Comparison of ENCODE assay signal across 8 cellular contexts in the genomic region with DNA sequence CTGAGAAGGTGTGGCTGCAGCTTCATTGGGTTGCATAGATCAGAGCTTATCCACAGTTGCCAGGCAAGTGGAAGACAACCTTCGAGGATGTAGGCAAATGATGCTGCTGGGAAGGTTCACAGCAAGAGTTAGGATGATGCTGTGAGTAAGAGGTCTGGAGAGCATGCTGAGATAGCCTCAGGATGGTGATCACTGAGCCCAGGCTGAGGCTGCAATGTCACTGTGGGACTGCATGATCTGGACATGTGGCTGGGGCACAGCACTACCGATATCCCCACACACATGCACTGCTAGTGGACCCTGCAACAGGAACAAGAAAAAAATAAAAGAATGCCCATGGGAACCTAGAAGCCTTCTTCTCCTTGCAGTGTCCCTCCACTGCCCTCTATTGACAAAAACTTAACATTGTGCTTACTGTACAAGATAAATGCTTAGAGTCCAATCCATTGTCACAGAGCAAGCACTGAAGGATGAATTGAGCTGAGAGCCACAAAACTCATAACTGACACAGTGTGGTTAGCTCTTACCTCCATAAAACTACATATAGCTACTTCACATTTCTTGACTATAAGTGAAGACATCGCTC.
DNase-seq lines count a peak whose midpoint lies in the region; ATAC-seq and TF ChIP-seq lines count a peak whose summit lies in the region.

No MANE protein-coding gene starts in this region.

- ATAC-seq in GM18907 (IDR thresholded peaks at IDR 0.05; ENCODE audit: unreplicated experiment) (peak; percentile 89), HG03103 (IDR thresholded peaks at IDR 0.05; ENCODE audit: low read depth, unreplicated experiment) (peak; percentile 97)

- H3K9me3 ChIP-seq in transverse colon: no peaks in the 10 kb centered on the region

- H3K4me1 ChIP-seq in transverse colon: no peaks in the 10 kb centered on the region

- DNase-seq in DMS 273 (lab: John Stamatoyannopoulos, UW; ENCODE audit: unreplicated experiment) (peak; percentile 78), NCI-H2196 treated with DMSO at 0.1 percent for 48 hours (lab: John Stamatoyannopoulos, UW; ENCODE audit: unreplicated experiment) (peak; percentile 22), astrocyte of the cerebellum (ENCODE audit: low read depth) (peak; percentile 50), islet precursor cell (peak; percentile 51), transverse colon (no peak), mucosa of gallbladder (ENCODE audit: low spot score) (no peak)

- TF ChIP-seq POLR2A in transverse colon (IDR thresholded peaks at IDR 0.05): no peak

- TF ChIP-seq CTCF in astrocyte of the cerebellum (IDR thresholded peaks at IDR 0.05; ENCODE audit: low read depth, low read length, missing control alignments) (peak; percentile 66), transverse colon (IDR thresholded peaks at IDR 0.05) (peak in 4 of 5 experiments; percentile 23 to 45 (median 36))

- no peaks in the 10 kb centered on the region for H3K27me3 ChIP-seq in transverse colon

- in situ Hi-C loops in astrocyte of the cerebellum (cut with HindIII; ENCODE audit: low sequenced_read_pairs): no loop called here
- in situ Hi-C loops in transverse colon (cut with MboI; ENCODE audit: low pct_ligation_motif_present in 1 of 4, low pct_unique_long_range_greater_than_20kb in 1 of 4, low sequenced_read_pairs in 3 of 4): loop anchor here in 2 of 4 donors (25.0 kb wide), 1 partner anchor 942 kb away; no protein-coding TSS in a partner anchor

- intact Hi-C loops in transverse colon (cut with DNase I; ENCODE audit: low total_unique reads): no loop called here

- 37% methylated on average over 3 of the region's 3 CpGs; no CpG with 5 or more reads in 1 of the 2 donors for WGBS in transverse colon (ENCODE audit: low coverage in 1 of 2), 2 donors

- TF ChIP-seq EP300 in transverse colon (IDR thresholded peaks at IDR 0.05; ENCODE audit: low read depth): no peak

- no peaks in the 10 kb centered on the region for H3K36me3 ChIP-seq in transverse colon

- no peak overlapping the region for H3K27ac ChIP-seq in transverse colon

- no peak overlapping the region for H3K4me3 ChIP-seq in astrocyte of the cerebellum (ENCODE audit: low read depth, low read length)
- H3K4me3 ChIP-seq in transverse colon: no peak overlapping the region

Comparison
In these comparisons a context has a peak if more than half of its experiments do, and no peak if none do; other contexts are left out.
1. DNase-seq: peak in DMS 273 (single experiment), NCI-H2196 treated with DMSO at 0.1 percent for 48 hours (single experiment), astrocyte of the cerebellum (single experiment) and islet precursor cell (single experiment); none in transverse colon (single experiment) and mucosa of gallbladder (single experiment).